Comparison of ENCODE assay signal across 8 cellular contexts in the genomic region with DNA sequence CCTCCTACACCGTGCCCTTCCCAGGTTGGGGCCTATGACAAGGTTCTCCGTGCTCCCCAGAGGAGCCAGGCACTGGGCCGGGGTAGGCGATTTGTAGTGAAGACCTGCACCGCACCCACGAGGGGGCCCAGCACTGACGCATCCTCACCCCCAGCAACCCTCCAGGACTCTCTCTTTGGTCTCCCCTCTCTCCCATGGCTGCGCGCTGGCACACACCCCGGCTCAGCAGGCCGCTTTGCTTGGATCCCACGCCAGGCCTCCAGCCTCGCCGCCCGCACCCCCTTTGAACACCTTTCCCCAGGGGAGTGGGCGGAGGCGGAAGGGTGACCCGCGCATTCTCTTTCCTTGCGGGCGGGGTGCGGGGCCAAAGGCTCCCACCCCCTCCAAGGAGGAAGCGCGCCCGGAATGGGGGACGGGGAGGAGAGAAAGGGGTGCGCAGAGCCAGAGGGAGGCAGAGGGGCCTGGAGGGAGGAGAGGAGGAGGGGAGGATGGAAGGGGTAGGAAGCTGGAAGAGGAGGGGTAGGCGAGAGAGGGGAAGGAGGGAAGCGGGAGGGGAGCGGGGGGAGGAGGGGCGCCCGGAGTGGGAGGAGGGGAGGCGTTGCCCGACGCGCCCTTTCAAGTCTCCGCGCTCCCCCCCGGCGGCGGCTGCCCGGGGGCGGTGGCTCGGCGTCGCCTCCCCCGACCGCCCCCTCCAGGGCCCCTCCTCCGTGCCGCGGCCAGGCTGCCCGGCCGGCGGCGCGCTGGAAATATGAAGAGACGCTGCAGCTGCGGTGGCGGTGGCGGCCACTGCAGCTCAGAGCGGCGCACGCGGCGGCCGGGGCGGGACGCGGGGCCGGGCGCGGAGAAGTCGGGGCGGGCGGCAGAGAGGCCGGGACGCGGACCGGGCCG. TPM values are rescaled to one million over a fixed set of nuclear protein-coding genes. Genes with fewer than 3 reads are reported as not detected.
A peak's percentile ranks its signal among the peaks of the same experiment; 100 is the strongest.
DNase-seq lines count a peak whose midpoint lies in the region; ATAC-seq and TF ChIP-seq lines count a peak whose summit lies in the region.

TSS of gene APCDD1 (plus strand) at position 751 of the 888 bp plus-strand sequence. CDS start 347 bp downstream, outside the sequence.

- H3K4me1 ChIP-seq in A673 (ENCODE audit: insufficient read depth, low read length, poor library complexity, severe bottlenecking) = peaks cover 45% of the 10 kb centered on the region
- H3K4me1 ChIP-seq in right atrium auricular region = peaks cover 0 to 18% of the 10 kb centered on the region in 2 donors

- H3K27me3 ChIP-seq in A673 (replicated peaks; ENCODE audit: insufficient read depth, low read depth, low read length, poor library complexity) (no peaks in the 10 kb centered on the region), right atrium auricular region (no peaks in the 10 kb centered on the region)

- CTCF ChIA-PET in A673 (lab: Charles Lee) = interaction anchor here (0.6 kb wide), 1 partner anchor 448 kb away, joined by 3 read pairs; no protein-coding TSS in a partner anchor

- H3K36me3 ChIP-seq in A673 (ENCODE audit: insufficient read depth, low read length, poor library complexity, severe bottlenecking) = peaks cover 31% of the 10 kb centered on the region
- no peaks in the 10 kb centered on the region for H3K36me3 ChIP-seq in right atrium auricular region

- peaks cover 5% of the 10 kb centered on the region; the same call in 1 of the 2 replicates for H3K4me1 Mint-ChIP-seq in HFFc6 (ENCODE audit: low read depth)
- peaks cover 1% of the 10 kb centered on the region for H3K4me1 Mint-ChIP-seq in activated naive CD8-positive, alpha-beta T cell treated with anti-CD3 and anti-CD28 coated beads, Interleukin-2, amount 10 ng/mL, durations not matched to agents 7 days and 5 days

- H3K27me3 Mint-ChIP-seq in HFFc6 (ENCODE audit: insufficient read depth) = peaks cover 42% of the 10 kb centered on the region
- H3K27me3 Mint-ChIP-seq in activated naive CD8-positive, alpha-beta T cell treated with anti-CD3 and anti-CD28 coated beads, Interleukin-2, amount 10 ng/mL, durations not matched to agents 7 days and 5 days = peaks cover 71% of the 10 kb centered on the region

- H3K4me3 ChIP-seq in A673 (ENCODE audit: low read depth, low read length, poor library complexity, severe bottlenecking) (peak within 1 kb of the TSS; percentile 73), right atrium auricular region (peak within 1 kb of the TSS; percentile 66 to 75)

- POLR2A ChIA-PET in A673 (lab: Charles Lee; ENCODE audit: low non-redundant PET) = interaction anchor here (0.6 kb wide), 2 partner anchors 46 to 1454 kb away, joined by 3 to 13 read pairs; no protein-coding TSS in a partner anchor
- POLR2A ChIA-PET in activated naive CD8-positive, alpha-beta T cell treated with anti-CD3 and anti-CD28 coated beads, Interleukin-2, amount 10 ng/mL, durations not matched to agents 7 days and 5 days (lab: Charles Lee) = no interaction called here

- intact Hi-C loops in A673 (cut with micrococcal nuclease; ENCODE audit: unreplicated experiment) (loop anchor here (10.0 kb wide), 1 partner anchor 209 kb away; no protein-coding TSS in a partner anchor), posterior cingulate gyrus (cut with DNase I) (loop anchor here (5.0 kb wide), 2 partner anchors 52 to 402 kb away; no protein-coding TSS in a partner anchor)

- ATAC-seq in activated naive CD8-positive, alpha-beta T cell treated with anti-CD3 and anti-CD28 coated beads, Interleukin-2, amount 10 ng/mL, durations not matched to agents 7 days and 5 days (ENCODE audit: low read depth) = peak; percentile 30
- no peak for ATAC-seq in HG03354 (IDR thresholded peaks at IDR 0.05; ENCODE audit: poor library complexity, severe bottlenecking, unreplicated experiment)

- H3K9me3 Mint-ChIP-seq in HFFc6 = no peaks in the 10 kb centered on the region
- H3K9me3 Mint-ChIP-seq in activated naive CD8-positive, alpha-beta T cell treated with anti-CD3 and anti-CD28 coated beads, Interleukin-2, amount 10 ng/mL, durations not matched to agents 7 days and 5 days = no peaks in the 10 kb centered on the region

- BruUV-seq in A673 (replicated peaks; lab: Mats Ljungman, UMichigan) = no TSS peak

- H3K36me3 Mint-ChIP-seq in HFFc6 (ENCODE audit: low read depth) = peaks cover 5% of the 10 kb centered on the region
- peaks cover 1% of the 10 kb centered on the region for H3K36me3 Mint-ChIP-seq in activated naive CD8-positive, alpha-beta T cell treated with anti-CD3 and anti-CD28 coated beads, Interleukin-2, amount 10 ng/mL, durations not matched to agents 7 days and 5 days

- no peak for TF ChIP-seq CTCF in A673 (conservative IDR thresholded peaks at IDR 0.05; ENCODE audit: low read depth, low read length)
- no peak for TF ChIP-seq CTCF in HFFc6 (IDR thresholded peaks at IDR 0.05)
- TF ChIP-seq CTCF in right atrium auricular region (IDR thresholded peaks at IDR 0.05) = no peak

- H3K4me3 Mint-ChIP-seq in HFFc6 = peak within 1 kb of the TSS; percentile 68
- peak within 1 kb of the TSS; percentile 33 for H3K4me3 Mint-ChIP-seq in activated naive CD8-positive, alpha-beta T cell treated with anti-CD3 and anti-CD28 coated beads, Interleukin-2, amount 10 ng/mL, durations not matched to agents 7 days and 5 days

- DNase-seq in A673 (ENCODE audit: low spot score) (peak; percentile 93), HFFc6 (no peak), right atrium auricular region (ENCODE audit: low spot score) (peak; percentile 70), posterior cingulate gyrus (peak in 9 of 10 donors; percentile 55 to 96 (median 69)), SHP77 (lab: John Stamatoyannopoulos, UW) (no peak), DMS153 treated with DMSO at 0.1 percent for 48 hours (lab: John Stamatoyannopoulos, UW; ENCODE audit: unreplicated experiment) (no peak)
- no peak for DNase-seq in activated naive CD8-positive, alpha-beta T cell treated with anti-CD3 and anti-CD28 coated beads, Interleukin-2, amount 10 ng/mL, durations not matched to agents 7 days and 5 days

- no peak within 1 kb of the TSS for H3K27ac Mint-ChIP-seq in HFFc6
- no peak within 1 kb of the TSS for H3K27ac Mint-ChIP-seq in activated naive CD8-positive, alpha-beta T cell treated with anti-CD3 and anti-CD28 coated beads, Interleukin-2, amount 10 ng/mL, durations not matched to agents 7 days and 5 days

- peak within 1 kb of the TSS; percentile 99 for H3K27ac ChIP-seq in A673 (ENCODE audit: low read depth, low read length, poor library complexity, severe bottlenecking)
- peak within 1 kb of the TSS; percentile 85 for H3K27ac ChIP-seq in right atrium auricular region

- H3K9me3 ChIP-seq in A673 (ENCODE audit: low read depth, low read length, poor library complexity, severe bottlenecking) = no peaks in the 10 kb centered on the region
- no peaks in the 10 kb centered on the region for H3K9me3 ChIP-seq in right atrium auricular region

RNA-seq across cellular contexts. Expression of gene APCDD1, which starts in this region (rescaled TPM):
- 333 and 355 TPM in 2 replicates for total RNA-seq in A673 (2021)
- under 1 TPM in 1 of 6 experiments, not detected in 5; 0.12 TPM for total RNA-seq in HFFc6 (2021; fragmentation: NEBNext Ultra II Directional; extraction: Animal tissue kit (Norgen Biotek cat#: 25700))
- not detected for total RNA-seq in activated naive CD8-positive, alpha-beta T cell treated with anti-CD3 and anti-CD28 coated beads, Interleukin-2, amount 10 ng/mL, durations not matched to agents 7 days and 5 days
- total RNA-seq in right atrium auricular region = 10 to 100 TPM; 53.3 to 73.2 TPM

Comparison
In these comparisons a context has a peak if more than half of its experiments do, and no peak if none do; other contexts are left out.
1. RNA of gene APCDD1 (total RNA-seq): 333 to 355 TPM in A673 and 53.3 to 73.2 TPM in right atrium auricular region; 0.12 TPM in HFFc6 and not detected in activated naive CD8-positive, alpha-beta T cell treated with anti-CD3 and anti-CD28 coated beads, Interleukin-2, amount 10 ng/mL, durations not matched to agents 7 days and 5 days; every median in the first group is over 10 times any median in the second.
2. Peak in ATAC-seq in activated naive CD8-positive, alpha-beta T cell treated with anti-CD3 and anti-CD28 coated beads, Interleukin-2, amount 10 ng/mL, durations not matched to agents 7 days and 5 days; RNA of the gene not detected or under 1 TPM.
3. DNase-seq: peak in A673 (single experiment), right atrium auricular region (single experiment) and posterior cingulate gyrus (9 of 10); none in HFFc6 (single experiment), activated naive CD8-positive, alpha-beta T cell treated with anti-CD3 and anti-CD28 coated beads, Interleukin-2, amount 10 ng/mL, durations not matched to agents 7 days and 5 days (single experiment), SHP77 (0 of 2) and DMS153 treated with DMSO at 0.1 percent for 48 hours (single experiment).